8 cellular contexts compared by ENCODE assay signal in genomic region chr21:38244885-38245869, GRCh38. TPM values are rescaled to one million over a fixed set of nuclear protein-coding genes. Genes with fewer than 3 reads are reported as not detected.
DNase-seq lines count a peak whose midpoint lies in the region; ATAC-seq lines count a peak whose summit lies in the region.

No MANE protein-coding gene starts in this region.

- intact Hi-C loops in posterior cingulate gyrus (cut with DNase I) = no loop called here

- H3K36me3 ChIP-seq in H7 (replicated peaks; ENCODE audit: control insufficient read depth, insufficient read depth, low read length) = no peaks in the 10 kb centered on the region

- no peaks in the 10 kb centered on the region for H3K27me3 ChIP-seq in H7 (ENCODE audit: control insufficient read depth, insufficient read depth, low read length)

- H3K27ac Mint-ChIP-seq in activated naive CD4-positive, alpha-beta T cell treated with anti-CD3 and anti-CD28 coated beads, Interleukin-2, amount 50 U/mL, for 24 hours = peak overlapping the region; percentile 92

- peak; percentile 93 for DNase-seq in GM04504 (ENCODE audit: low read depth)
- peak; percentile 18 for DNase-seq in RKO (ENCODE audit: low spot score)
- DNase-seq in smooth muscle cell of the brain vasculature (ENCODE audit: low read depth, low spot score) = peak; percentile 58
- DNase-seq in mucosa of gallbladder (ENCODE audit: low spot score) = no peak
- DNase-seq in posterior cingulate gyrus = no peak
- no peak for DNase-seq in H7

- H3K4me1 Mint-ChIP-seq in activated naive CD4-positive, alpha-beta T cell treated with anti-CD3 and anti-CD28 coated beads, Interleukin-2, amount 50 U/mL, for 24 hours = peaks cover 49% of the 10 kb centered on the region

- peak overlapping the region; percentile 66 for H3K4me3 Mint-ChIP-seq in activated naive CD4-positive, alpha-beta T cell treated with anti-CD3 and anti-CD28 coated beads, Interleukin-2, amount 50 U/mL, for 24 hours

- no peaks in the 10 kb centered on the region for H3K36me3 Mint-ChIP-seq in activated naive CD4-positive, alpha-beta T cell treated with anti-CD3 and anti-CD28 coated beads, Interleukin-2, amount 50 U/mL, for 24 hours

- H3K4me3 ChIP-seq in H7 (ENCODE audit: insufficient read depth, low read depth, low read length) = no peak overlapping the region

- peak; percentile 80 for ATAC-seq in HG02642 (IDR thresholded peaks at IDR 0.05; ENCODE audit: poor library complexity, unreplicated experiment)

- peaks cover 6% of the 10 kb centered on the region for H3K9me3 Mint-ChIP-seq in activated naive CD4-positive, alpha-beta T cell treated with anti-CD3 and anti-CD28 coated beads, Interleukin-2, amount 50 U/mL, for 24 hours

- H3K27me3 Mint-ChIP-seq in activated naive CD4-positive, alpha-beta T cell treated with anti-CD3 and anti-CD28 coated beads, Interleukin-2, amount 50 U/mL, for 24 hours = no peaks in the 10 kb centered on the region

RNA-seq across cellular contexts. Expression of gene KCNJ15, which starts 11.6 kb away (rescaled TPM):
- total RNA-seq in mucosa of gallbladder = 158 TPM
- 0.33 TPM in 1 of 2 replicates, not detected in the other for total RNA-seq in H7 (2014; rRNA removed; shearing (Covaris generic))

Comparison
In these comparisons a context has a peak if more than half of its experiments do, and no peak if none do; other contexts are left out.
1. DNase-seq: peak in GM04504 (single experiment), RKO (single experiment) and smooth muscle cell of the brain vasculature (single experiment); none in mucosa of gallbladder (single experiment), posterior cingulate gyrus (0 of 10) and H7 (single experiment).
2. RNA of gene KCNJ15, which starts 11.6 kb away (total RNA-seq): 158 TPM in mucosa of gallbladder (single experiment); 0.33 TPM in H7; every median in the first group is over 100 times any median in the second.